Comparison of ENCODE assay signal across 18 cellular contexts in genomic region chr10:59901481-59901880, GRCh38. TPM values are rescaled to one million over a fixed set of nuclear protein-coding genes. Genes with fewer than 3 reads are reported as not detected.
A peak's percentile ranks its signal among the peaks of the same experiment; 100 is the strongest.
DNase-seq lines count a peak whose midpoint lies in the region; ATAC-seq and TF ChIP-seq lines count a peak whose summit lies in the region.
"Had no signal": no experiment of that assay in that cellular context is flagged by ENCODE, and none has a peak within 500 bp of the region (broad histone marks: within the 10 kb centered on the region; RNA-seq: fewer than 3 reads in every experiment).

No MANE protein-coding gene starts in this region.

- H3K4me3 ChIP-seq in muscle layer of duodenum (ENCODE audit: low read depth in 1 of 2, low read length in 2 of 2) (no peak overlapping the region), thyroid gland (replicated peaks in 1 of 3) (no peak overlapping the region)
- H3K4me3 ChIP-seq in CD4-positive, alpha-beta memory T cell (ENCODE audit: low read length in 2 of 2), result no peak overlapping the region
- H3K4me3 ChIP-seq: BLaER1 treated with 17β-estradiol and CSF1 and Interleukin-3, amounts not matched to agents 10 nM and 100 nM had no signal

- H3K4me1 ChIP-seq in muscle layer of duodenum (ENCODE audit: control insufficient read depth in 1 of 2, insufficient read depth in 2 of 2, low read length in 2 of 2) (peaks cover 7 to 36% of the 10 kb centered on the region in 2 donors), thyroid gland (peaks cover 34 to 57% of the 10 kb centered on the region in 2 donors)
- peaks cover 42% of the 10 kb centered on the region for H3K4me1 ChIP-seq in CD4-positive, alpha-beta memory T cell (ENCODE audit: insufficient read depth, low read length)

- H3K27me3 Mint-ChIP-seq in activated T-cell treated with anti-CD3 and anti-CD28 coated beads, Interleukin-2, amount 50 U/mL, for 24 hours, result no peaks in the 10 kb centered on the region
- H3K27me3 Mint-ChIP-seq in activated T-cell treated with anti-CD3 and anti-CD28 coated beads, Interleukin-2, amount 50 U/mL, for 4 hours (ENCODE audit: low read depth), result no peaks in the 10 kb centered on the region
- no peaks in the 10 kb centered on the region for H3K27me3 Mint-ChIP-seq in dendritic cell treated with granulocyte-macrophage colony-stimulating factor and Interleukin-4, amounts not matched to agents 40 ng/mL and 50 ng/mL, for 4 days
- no peaks in the 10 kb centered on the region for H3K27me3 Mint-ChIP-seq in CD4-positive, alpha-beta memory T cell
- H3K27me3 Mint-ChIP-seq: central memory CD8-positive, alpha-beta T cell had no signal

- H3K4me1 Mint-ChIP-seq in activated T-cell treated with anti-CD3 and anti-CD28 coated beads, Interleukin-2, amount 50 U/mL, for 24 hours (ENCODE audit: low read depth), result peaks cover 76% of the 10 kb centered on the region
- H3K4me1 Mint-ChIP-seq in activated T-cell treated with anti-CD3 and anti-CD28 coated beads, Interleukin-2, amount 50 U/mL, for 4 hours (ENCODE audit: low read depth), result peaks cover 75% of the 10 kb centered on the region
- H3K4me1 Mint-ChIP-seq in dendritic cell treated with granulocyte-macrophage colony-stimulating factor and Interleukin-4, amounts not matched to agents 40 ng/mL and 50 ng/mL, for 4 days (ENCODE audit: low read depth), result peaks cover 78% of the 10 kb centered on the region
- H3K4me1 Mint-ChIP-seq in CD4-positive, alpha-beta memory T cell, result peaks cover 59 to 79% (median 70%) of the 10 kb centered on the region in 4 donors

- intact Hi-C loops in dendritic cell treated with granulocyte-macrophage colony-stimulating factor and Interleukin-4, amounts not matched to agents 40 ng/mL and 50 ng/mL, for 4 days (cut with micrococcal nuclease), result no loop called here
- intact Hi-C loops in CD4-positive, alpha-beta memory T cell (cut with micrococcal nuclease), result no loop called here
- intact Hi-C loops in thyroid gland (cut with DNase I), result loop anchor here (10.0 kb wide), 1 partner anchor 277 kb away; no protein-coding TSS in a partner anchor

- POLR2A ChIA-PET in CD4-positive, alpha-beta memory T cell (lab: Charles Lee; ENCODE audit: partially characterized antibody), result interaction anchor here (1.4 kb wide), 1 partner anchor 29 kb away, joined by 3 read pairs; no protein-coding TSS in a partner anchor

- H3K4me3 Mint-ChIP-seq in activated T-cell treated with anti-CD3 and anti-CD28 coated beads, Interleukin-2, amount 50 U/mL, for 24 hours, result no peak overlapping the region
- no peak overlapping the region for H3K4me3 Mint-ChIP-seq in activated T-cell treated with anti-CD3 and anti-CD28 coated beads, Interleukin-2, amount 50 U/mL, for 4 hours
- H3K4me3 Mint-ChIP-seq in dendritic cell treated with granulocyte-macrophage colony-stimulating factor and Interleukin-4, amounts not matched to agents 40 ng/mL and 50 ng/mL, for 4 days, result no peak overlapping the region
- H3K4me3 Mint-ChIP-seq in CD4-positive, alpha-beta memory T cell, result peak overlapping the region in 1 of 8 donors; percentile 39
- H3K4me3 Mint-ChIP-seq: central memory CD8-positive, alpha-beta T cell had no signal

- DNase-seq in activated T-cell treated with anti-CD3 and anti-CD28 coated beads, Interleukin-2, amount 50 U/mL, for 24 hours, result no peak
- no peak for DNase-seq in activated T-cell treated with anti-CD3 and anti-CD28 coated beads, Interleukin-2, amount 50 U/mL, for 4 hours
- no peak for DNase-seq in CD4-positive, alpha-beta memory T cell
- no peak for DNase-seq in thyroid gland
- DNase-seq in NOMO-1 treated with dmso at 0.1 percent for 144 hours (lab: John Stamatoyannopoulos, UW; ENCODE audit: unreplicated experiment), result no peak
- DNase-seq: 8988T; amniotic stem cell; DMS53; foreskin melanocyte; NCI-H1436 treated with DMSO at 0.1 percent for 48 hours; stimulated activated CD4-positive, alpha-beta T cell treated with anti-CD3 and anti-CD28 coated beads, Interleukin-4, amount 100 ng/mL, for 24 hours had no signal

- no peak for ATAC-seq in activated T-cell treated with anti-CD3 and anti-CD28 coated beads, Interleukin-2, amount 50 U/mL, for 4 hours
- ATAC-seq in GM18873 (IDR thresholded peaks at IDR 0.05; ENCODE audit: low FRiP score, unreplicated experiment), result no peak
- ATAC-seq: HCT116, left lobe of liver had no signal

- H3K27ac ChIP-seq in muscle layer of duodenum (ENCODE audit: low read length) (peak overlapping the region; percentile 17), thyroid gland (peak overlapping the region in 1 of 3 donors; percentile 21)
- no peak overlapping the region for H3K27ac ChIP-seq in CD4-positive, alpha-beta memory T cell (ENCODE audit: low read depth, low read length)
- H3K27ac ChIP-seq: BLaER1 treated with 17β-estradiol and CSF1 and Interleukin-3, amounts not matched to agents 10 nM and 100 nM had no signal

- peak overlapping the region; percentile 15 for H3K27ac Mint-ChIP-seq in activated T-cell treated with anti-CD3 and anti-CD28 coated beads, Interleukin-2, amount 50 U/mL, for 24 hours
- H3K27ac Mint-ChIP-seq in dendritic cell treated with granulocyte-macrophage colony-stimulating factor and Interleukin-4, amounts not matched to agents 40 ng/mL and 50 ng/mL, for 4 days, result peak overlapping the region; percentile 53
- no peak overlapping the region for H3K27ac Mint-ChIP-seq in CD4-positive, alpha-beta memory T cell

- peaks cover 82% of the 10 kb centered on the region for H3K36me3 Mint-ChIP-seq in activated T-cell treated with anti-CD3 and anti-CD28 coated beads, Interleukin-2, amount 50 U/mL, for 24 hours (ENCODE audit: low read depth)
- peaks cover 37% of the 10 kb centered on the region for H3K36me3 Mint-ChIP-seq in activated T-cell treated with anti-CD3 and anti-CD28 coated beads, Interleukin-2, amount 50 U/mL, for 4 hours (ENCODE audit: insufficient read depth)
- peaks cover 54% of the 10 kb centered on the region for H3K36me3 Mint-ChIP-seq in dendritic cell treated with granulocyte-macrophage colony-stimulating factor and Interleukin-4, amounts not matched to agents 40 ng/mL and 50 ng/mL, for 4 days (ENCODE audit: low read depth)
- peaks cover 0 to 9% of the 10 kb centered on the region in 2 donors for H3K36me3 Mint-ChIP-seq in CD4-positive, alpha-beta memory T cell

- H3K27me3 ChIP-seq in muscle layer of duodenum (ENCODE audit: low read depth, low read length) (no peaks in the 10 kb centered on the region), thyroid gland (no peaks in the 10 kb centered on the region)
- no peaks in the 10 kb centered on the region for H3K27me3 ChIP-seq in CD4-positive, alpha-beta memory T cell (ENCODE audit: insufficient read depth, low read length)
- H3K27me3 ChIP-seq: BLaER1 treated with 17β-estradiol and CSF1 and Interleukin-3, amounts not matched to agents 10 nM and 100 nM had no signal

- no peaks in the 10 kb centered on the region for H3K9me3 Mint-ChIP-seq in activated T-cell treated with anti-CD3 and anti-CD28 coated beads, Interleukin-2, amount 50 U/mL, for 24 hours
- no peaks in the 10 kb centered on the region for H3K9me3 Mint-ChIP-seq in activated T-cell treated with anti-CD3 and anti-CD28 coated beads, Interleukin-2, amount 50 U/mL, for 4 hours
- H3K9me3 Mint-ChIP-seq in dendritic cell treated with granulocyte-macrophage colony-stimulating factor and Interleukin-4, amounts not matched to agents 40 ng/mL and 50 ng/mL, for 4 days, result no peaks in the 10 kb centered on the region
- H3K9me3 Mint-ChIP-seq in CD4-positive, alpha-beta memory T cell, result no peaks in the 10 kb centered on the region
- H3K9me3 Mint-ChIP-seq: central memory CD8-positive, alpha-beta T cell had no signal

- no peaks in the 10 kb centered on the region for H3K9me3 ChIP-seq in muscle layer of duodenum (ENCODE audit: control insufficient read depth in 1 of 2, low read length in 2 of 2)
- no peaks in the 10 kb centered on the region for H3K9me3 ChIP-seq in CD4-positive, alpha-beta memory T cell (ENCODE audit: control insufficient read depth in 1 of 2, low read length in 2 of 2)
- H3K9me3 ChIP-seq in thyroid gland, result no peaks in the 10 kb centered on the region
- H3K9me3 ChIP-seq: BLaER1 treated with 17β-estradiol and CSF1 and Interleukin-3, amounts not matched to agents 10 nM and 100 nM had no signal

- peaks cover 0 to 3% of the 10 kb centered on the region in 2 donors for H3K36me3 ChIP-seq in muscle layer of duodenum (ENCODE audit: control insufficient read depth in 1 of 2, insufficient read depth in 2 of 2, low read length in 2 of 2)
- H3K36me3 ChIP-seq in CD4-positive, alpha-beta memory T cell (ENCODE audit: insufficient read depth, low read length), result no peaks in the 10 kb centered on the region
- no peaks in the 10 kb centered on the region for H3K36me3 ChIP-seq in thyroid gland

- no peak for TF ChIP-seq CTCF in thyroid gland (IDR thresholded peaks at IDR 0.05)

- CTCF ChIA-PET in CD4-positive, alpha-beta memory T cell (lab: Charles Lee; ENCODE audit: partially characterized antibody), result interaction anchor here (0.7 kb wide), 1 partner anchor 783 kb away, joined by 4 read pairs; no protein-coding TSS in a partner anchor

- TF ChIP-seq POLR2A in thyroid gland (IDR thresholded peaks at IDR 0.05), result no peak

- 78 to 80% methylated on average over 1 of the region's 1 CpG for WGBS in thyroid gland, 2 donors

RNA-seq across cellular contexts. Expression of gene CCDC6, which starts 4.9 kb away (rescaled TPM):
- total RNA-seq in activated T-cell treated with anti-CD3 and anti-CD28 coated beads, Interleukin-2, amount 50 U/mL, for 4 hours, result 10 to 100 TPM; 40.0 to 44.3 (median 40.9) TPM
- 10 to 100 TPM; 20.9 to 22.5 TPM for total RNA-seq in CD4-positive, alpha-beta memory T cell
- 1 to 10 TPM; 4.4 to 6.1 TPM for polyA plus RNA-seq in CD4-positive, alpha-beta memory T cell
- total RNA-seq in thyroid gland, result 10 to 100 TPM; 59.3 to 79.3 (median 64.8) TPM

Comparison
In these comparisons a context has a peak if more than half of its experiments do, and no peak if none do; other contexts are left out.
1. H3K27ac Mint-ChIP-seq: peak in activated T-cell treated with anti-CD3 and anti-CD28 coated beads, Interleukin-2, amount 50 U/mL, for 24 hours (single experiment) and dendritic cell treated with granulocyte-macrophage colony-stimulating factor and Interleukin-4, amounts not matched to agents 40 ng/mL and 50 ng/mL, for 4 days (single experiment); none in CD4-positive, alpha-beta memory T cell (0 of 7).